23 cellular contexts compared by ENCODE assay signal in the genomic region with DNA sequence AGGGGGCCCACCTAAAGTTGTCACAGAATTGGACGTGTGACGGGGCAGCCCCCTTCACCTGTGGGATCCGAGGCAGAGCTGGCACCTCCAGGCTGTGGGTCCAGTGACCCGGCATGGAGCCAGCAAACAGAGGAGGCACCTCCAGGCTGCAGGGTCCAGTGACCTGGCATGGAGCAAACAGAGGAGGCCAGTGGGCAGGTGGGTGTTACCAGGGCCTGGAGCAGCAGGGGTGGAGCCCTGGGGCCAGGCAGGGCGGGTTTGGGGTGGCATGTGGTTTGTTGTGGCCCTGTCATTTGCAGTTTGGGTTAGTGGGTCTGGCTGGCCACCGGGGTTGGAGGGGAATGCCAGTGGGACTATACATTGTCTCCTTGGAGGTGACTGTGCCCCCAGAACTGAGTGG.
"Had no signal": no experiment of that assay in that cellular context is flagged by ENCODE, and none has a peak within 500 bp of the region (broad histone marks: within the 10 kb centered on the region; RNA-seq: fewer than 3 reads in every experiment).

No MANE protein-coding gene starts in this region.

- H3K27me3 ChIP-seq: cardiac muscle cell, neutrophil, pancreas, right atrium auricular region, suprapubic skin had no signal

- H3K27ac ChIP-seq: cardiac muscle cell, neutrophil, psoas muscle, right atrium auricular region, suprapubic skin, VCaP had no signal

- H3K4me3 ChIP-seq: cardiac muscle cell, pancreas, psoas muscle, right atrium auricular region, suprapubic skin had no signal

- H3K36me3 ChIP-seq: cardiac muscle cell, neutrophil, pancreas, right atrium auricular region, suprapubic skin had no signal

- H3K4me1 ChIP-seq: psoas muscle, suprapubic skin had no signal

- DNase-seq: activated CD4-positive, alpha-beta T cell treated with anti-CD3 and anti-CD28 coated beads, Interleukin-2, amount 10 ng/mL, durations not matched to agents 7 days and 5 days; activated CD4-positive, CD25-positive, alpha-beta regulatory T cell treated with anti-CD3 and anti-CD28 coated beads, Interleukin-2, amount 50 U/mL, for 72 hours; activated CD8-positive, alpha-beta memory T cell treated with anti-CD3 and anti-CD28 coated beads, Interleukin-2, amount 10 ng/mL, durations not matched to agents 7 days and 5 days; activated CD8-positive, alpha-beta T cell treated with anti-CD3 and anti-CD28 coated beads for 36 hours; activated effector memory CD4-positive, alpha-beta T cell treated with anti-CD3 and anti-CD28 coated beads, Interleukin-2, amount 50 U/mL, for 16 hours; activated naive CD4-positive, alpha-beta T cell treated with anti-CD3 and anti-CD28 coated beads, Interleukin-2, amount 10 ng/mL, durations not matched to agents 7 days and 5 days; activated naive CD8-positive, alpha-beta T cell treated with anti-CD3 and anti-CD28 coated beads, Interleukin-2, amount 50 U/mL, for 24 hours; activated T-cell treated with anti-CD3 and anti-CD28 coated beads for 4 hours; effector CD4-positive, alpha-beta T cell; foreskin fibroblast; left colon; mammary epithelial cell; natural killer cell; stimulated activated CD4-positive, alpha-beta T cell treated with anti-CD3 and anti-CD28 coated beads, Interleukin-4, amount 100 ng/mL, for 4 hours; stimulated activated naive CD8-positive, alpha-beta T cell treated with anti-CD3 and anti-CD28 coated beads, Interleukin-15, amount 100 ng/mL, for 72 hours; trophoblast cell had no signal

- ATAC-seq: activated CD8-positive, alpha-beta memory T cell treated with anti-CD3 and anti-CD28 coated beads, Interleukin-2, amount 10 ng/mL, durations not matched to agents 7 days and 5 days; activated CD8-positive, alpha-beta T cell treated with anti-CD3 and anti-CD28 coated beads for 36 hours; activated naive CD8-positive, alpha-beta T cell treated with anti-CD3 and anti-CD28 coated beads, Interleukin-2, amount 50 U/mL, for 24 hours; left colon; natural killer cell; pancreas; psoas muscle; stimulated activated naive CD8-positive, alpha-beta T cell treated with anti-CD3 and anti-CD28 coated beads, Interleukin-15, amount 100 ng/mL, for 72 hours had no signal

- H3K9me3 ChIP-seq: neutrophil, pancreas, psoas muscle, right atrium auricular region, suprapubic skin had no signal
